In genomic region chr21:41725421-41726021, GRCh38 we compare ENCODE assay signal across 17 cellular contexts. TPM values are rescaled to one million over a fixed set of nuclear protein-coding genes. Genes with fewer than 3 reads are reported as not detected.
A peak's percentile ranks its signal among the peaks of the same experiment; 100 is the strongest.
DNase-seq lines count a peak whose midpoint lies in the region; ATAC-seq and TF ChIP-seq lines count a peak whose summit lies in the region.
"Had no signal": no experiment of that assay in that cellular context is flagged by ENCODE, and none has a peak within 500 bp of the region (broad histone marks: within the 10 kb centered on the region; RNA-seq: fewer than 3 reads in every experiment).

No MANE protein-coding gene starts in this region.

- TF ChIP-seq CTCF in chondrocyte (IDR thresholded peaks at IDR 0.05) (no peak), lower lobe of right lung (IDR thresholded peaks at IDR 0.05) (no peak), thyroid gland (IDR thresholded peaks at IDR 0.05) (peak in 1 of 6 experiments; percentile 13), gastroesophageal sphincter (IDR thresholded peaks at IDR 0.05) (no peak)

- peak; percentile 37 for ATAC-seq in activated naive CD8-positive, alpha-beta T cell treated with anti-CD3 and anti-CD28 coated beads, Interleukin-2, amount 50 U/mL, for 24 hours
- peak; percentile 15 to 48 for ATAC-seq in lower lobe of right lung
- no peak for ATAC-seq in gastroesophageal sphincter
- ATAC-seq in GM21367 (IDR thresholded peaks at IDR 0.05; ENCODE audit: unreplicated experiment), result no peak
- ATAC-seq in GM21529 (IDR thresholded peaks at IDR 0.05; ENCODE audit: unreplicated experiment), result no peak

- 25 to 43% methylated on average over 13 to 19 of the region's 32 CpGs for WGBS in thyroid gland, 2 donors
- 35 to 41% methylated on average over 2 of the region's 32 CpGs for WGBS in gastroesophageal sphincter (ENCODE audit: low coverage in 1 of 2), 2 donors

- H3K27ac ChIP-seq in lower lobe of right lung, result peak overlapping the region; percentile 31
- H3K27ac ChIP-seq in thyroid gland, result no peak overlapping the region
- H3K27ac ChIP-seq in gastroesophageal sphincter, result no peak overlapping the region
- H3K27ac ChIP-seq: GM23248 had no signal

- peaks cover 46% of the 10 kb centered on the region for H3K27me3 Mint-ChIP-seq in activated naive CD8-positive, alpha-beta T cell treated with anti-CD3 and anti-CD28 coated beads, Interleukin-2, amount 50 U/mL, for 24 hours
- peaks cover 64% of the 10 kb centered on the region for H3K27me3 Mint-ChIP-seq in activated naive CD8-positive, alpha-beta T cell treated with anti-CD3 and anti-CD28 coated beads for 36 hours
- H3K27me3 Mint-ChIP-seq in chondrocyte (ENCODE audit: low read depth), result no peaks in the 10 kb centered on the region

- TF ChIP-seq EP300 in gastroesophageal sphincter (IDR thresholded peaks at IDR 0.05), result no peak

- H3K9me3 ChIP-seq in lower lobe of right lung, result no peaks in the 10 kb centered on the region
- no peaks in the 10 kb centered on the region for H3K9me3 ChIP-seq in thyroid gland
- no peaks in the 10 kb centered on the region for H3K9me3 ChIP-seq in gastroesophageal sphincter

- intact Hi-C loops in lower lobe of right lung (cut with DNase I) (no loop called here), thyroid gland (cut with DNase I) (loop anchor here (10.0 kb wide), 1 partner anchor 51 kb away; no protein-coding TSS in a partner anchor)

- H3K4me3 Mint-ChIP-seq in activated naive CD8-positive, alpha-beta T cell treated with anti-CD3 and anti-CD28 coated beads, Interleukin-2, amount 50 U/mL, for 24 hours, result no peak overlapping the region
- H3K4me3 Mint-ChIP-seq in activated naive CD8-positive, alpha-beta T cell treated with anti-CD3 and anti-CD28 coated beads for 36 hours, result no peak overlapping the region
- H3K4me3 Mint-ChIP-seq in chondrocyte (ENCODE audit: unreplicated experiment), result no peak overlapping the region
- H3K4me3 Mint-ChIP-seq: activated T-cell treated with anti-CD3 and anti-CD28 coated beads, Interleukin-2, amount 50 U/mL, for 24 hours; T-helper 1 cell treated with Interleukin-12 subunit alpha and Interleukin-12 subunit beta and Interleukin-4 antibody, amounts not matched to agents 30 μg/mL and 1 μg/mL, for 36 hours had no signal

- H3K4me3 ChIP-seq in lower lobe of right lung (peak overlapping the region; percentile 29), thyroid gland (replicated peaks in 1 of 3) (no peak overlapping the region), gastroesophageal sphincter (no peak overlapping the region)
- H3K4me3 ChIP-seq: GM23248 had no signal

- H3K9me3 Mint-ChIP-seq in activated naive CD8-positive, alpha-beta T cell treated with anti-CD3 and anti-CD28 coated beads, Interleukin-2, amount 50 U/mL, for 24 hours, result no peaks in the 10 kb centered on the region
- no peaks in the 10 kb centered on the region for H3K9me3 Mint-ChIP-seq in activated naive CD8-positive, alpha-beta T cell treated with anti-CD3 and anti-CD28 coated beads for 36 hours
- H3K9me3 Mint-ChIP-seq in chondrocyte (ENCODE audit: low read depth), result no peaks in the 10 kb centered on the region
- H3K9me3 Mint-ChIP-seq: activated T-cell treated with anti-CD3 and anti-CD28 coated beads, Interleukin-2, amount 50 U/mL, for 24 hours; T-helper 1 cell treated with Interleukin-12 subunit alpha and Interleukin-12 subunit beta and Interleukin-4 antibody, amounts not matched to agents 30 μg/mL and 1 μg/mL, for 36 hours had no signal

- H3K27me3 ChIP-seq in lower lobe of right lung (ENCODE audit: low read depth) (peaks cover 34% of the 10 kb centered on the region), thyroid gland (no peaks in the 10 kb centered on the region), gastroesophageal sphincter (peaks cover 88% of the 10 kb centered on the region)

- no peaks in the 10 kb centered on the region for H3K36me3 Mint-ChIP-seq in activated naive CD8-positive, alpha-beta T cell treated with anti-CD3 and anti-CD28 coated beads, Interleukin-2, amount 50 U/mL, for 24 hours (ENCODE audit: low read depth)
- H3K36me3 Mint-ChIP-seq in activated naive CD8-positive, alpha-beta T cell treated with anti-CD3 and anti-CD28 coated beads for 36 hours, result no peaks in the 10 kb centered on the region
- no peaks in the 10 kb centered on the region for H3K36me3 Mint-ChIP-seq in chondrocyte (ENCODE audit: low read depth)

- no peak for TF ChIP-seq POLR2A in thyroid gland (IDR thresholded peaks at IDR 0.05)
- TF ChIP-seq POLR2A in gastroesophageal sphincter (IDR thresholded peaks at IDR 0.05), result no peak

- H3K4me1 Mint-ChIP-seq in activated naive CD8-positive, alpha-beta T cell treated with anti-CD3 and anti-CD28 coated beads, Interleukin-2, amount 50 U/mL, for 24 hours, result no peaks in the 10 kb centered on the region
- H3K4me1 Mint-ChIP-seq in activated naive CD8-positive, alpha-beta T cell treated with anti-CD3 and anti-CD28 coated beads for 36 hours, result peaks cover 6% of the 10 kb centered on the region
- H3K4me1 Mint-ChIP-seq in chondrocyte (ENCODE audit: low read depth), result peaks cover 20% of the 10 kb centered on the region

- no peak overlapping the region for H3K27ac Mint-ChIP-seq in activated naive CD8-positive, alpha-beta T cell treated with anti-CD3 and anti-CD28 coated beads, Interleukin-2, amount 50 U/mL, for 24 hours
- H3K27ac Mint-ChIP-seq in activated naive CD8-positive, alpha-beta T cell treated with anti-CD3 and anti-CD28 coated beads for 36 hours, result no peak overlapping the region
- H3K27ac Mint-ChIP-seq in chondrocyte (ENCODE audit: unreplicated experiment), result no peak overlapping the region
- H3K27ac Mint-ChIP-seq: activated T-cell treated with anti-CD3 and anti-CD28 coated beads, Interleukin-2, amount 50 U/mL, for 24 hours; T-helper 1 cell treated with Interleukin-12 subunit alpha and Interleukin-12 subunit beta and Interleukin-4 antibody, amounts not matched to agents 30 μg/mL and 1 μg/mL, for 36 hours had no signal

- DNase-seq in activated naive CD8-positive, alpha-beta T cell treated with anti-CD3 and anti-CD28 coated beads, Interleukin-2, amount 50 U/mL, for 24 hours, result no peak
- no peak for DNase-seq in activated naive CD8-positive, alpha-beta T cell treated with anti-CD3 and anti-CD28 coated beads for 36 hours
- DNase-seq in chondrocyte (ENCODE audit: low spot score), result peak; percentile 92
- no peak for DNase-seq in lower lobe of right lung
- DNase-seq in thyroid gland, result peak; percentile 34 to 45
- DNase-seq: activated T-cell treated with anti-CD3 and anti-CD28 coated beads, Interleukin-2, amount 50 U/mL, for 24 hours; central memory CD4-positive, alpha-beta T cell; EL; GM23248; NCI-H2081 treated with DMSO at 0.1 percent for 48 hours; occipital lobe; stimulated activated CD4-positive, alpha-beta T cell treated with anti-CD3 and anti-CD28 coated beads, Interleukin-4, amount 100 ng/mL, for 4 hours had no signal

- H3K36me3 ChIP-seq in lower lobe of right lung (no peaks in the 10 kb centered on the region), thyroid gland (no peaks in the 10 kb centered on the region), gastroesophageal sphincter (no peaks in the 10 kb centered on the region)

- no peaks in the 10 kb centered on the region for H3K4me1 ChIP-seq in lower lobe of right lung
- no peaks in the 10 kb centered on the region for H3K4me1 ChIP-seq in thyroid gland
- peaks cover 0 to 8% (median 0%) of the 10 kb centered on the region in 3 donors for H3K4me1 ChIP-seq in gastroesophageal sphincter

RNA-seq across cellular contexts. Expression of gene RIPK4, which starts 41.3 kb away (rescaled TPM):
- under 1 TPM; 0.62 to 0.76 TPM for total RNA-seq in activated naive CD8-positive, alpha-beta T cell treated with anti-CD3 and anti-CD28 coated beads for 36 hours
- total RNA-seq in chondrocyte (6.1 to 11.3 TPM (median 11.1 TPM) in 3 replicates), lower lobe of right lung (8.7 TPM), thyroid gland (10 to 100 TPM; 15.3 to 24.7 (median 22.6) TPM), gastroesophageal sphincter (1 to 10 TPM in 2 of 4 donors, under 1 TPM in 2; 0.40 to 5.8 (median 1.5) TPM)
- total RNA-seq: fibroblast of villous mesenchyme had no signal

Comparison
In these comparisons a context has a peak if more than half of its experiments do, and no peak if none do; other contexts are left out.
1. ATAC-seq: peak in activated naive CD8-positive, alpha-beta T cell treated with anti-CD3 and anti-CD28 coated beads, Interleukin-2, amount 50 U/mL, for 24 hours (single experiment) and lower lobe of right lung (2 of 2); none in gastroesophageal sphincter (single experiment), GM21367 (single experiment) and GM21529 (single experiment).
2. DNase-seq: peak in chondrocyte (single experiment) and thyroid gland (2 of 2); none in activated naive CD8-positive, alpha-beta T cell treated with anti-CD3 and anti-CD28 coated beads, Interleukin-2, amount 50 U/mL, for 24 hours (single experiment), activated naive CD8-positive, alpha-beta T cell treated with anti-CD3 and anti-CD28 coated beads for 36 hours (single experiment) and lower lobe of right lung (single experiment).